In genomic region chr12:26113853-26114719, GRCh38 we compare ENCODE assay signal across 8 cellular contexts. TPM values are rescaled to one million over a fixed set of nuclear protein-coding genes. Genes with fewer than 3 reads are reported as not detected.
DNase-seq lines count a peak whose midpoint lies in the region; ATAC-seq and TF ChIP-seq lines count a peak whose summit lies in the region.

No MANE protein-coding gene starts in this region.

- H3K36me3 ChIP-seq in GM23338 (ENCODE audit: insufficient read depth) (no peaks in the 10 kb centered on the region), vagina (no peaks in the 10 kb centered on the region)

- TF ChIP-seq CTCF in GM23338 (conservative IDR thresholded peaks at IDR 0.05; ENCODE audit: low read depth in 2 of 2) (peak in 1 of 2 experiments; percentile 3; a peak in 1 of 4 replicates), LNCAP (IDR thresholded peaks at IDR 0.05) (0 out of 2 replicates have a peak, but pooled peaks have one; percentile 12), astrocyte of the cerebellum (IDR thresholded peaks at IDR 0.05; ENCODE audit: low read depth, low read length, missing control alignments) (peak; percentile 45), vagina (IDR thresholded peaks at IDR 0.05) (peak in 1 of 3 experiments; percentile 28)

- intact Hi-C loops in vagina (cut with DNase I): no loop called here

- H3K4me1 ChIP-seq in GM23338 (ENCODE audit: insufficient read depth) (peaks cover 50% of the 10 kb centered on the region), vagina (peaks cover 40% of the 10 kb centered on the region)

- H3K9me3 Mint-ChIP-seq in GM23338: no peaks in the 10 kb centered on the region

- no peaks in the 10 kb centered on the region for H4K20me1 ChIP-seq in GM23338 (replicated peaks; ENCODE audit: insufficient read depth)

- no peaks in the 10 kb centered on the region; the same call in 1 of the 2 replicates for H3F3A ChIP-seq in GM23338 (replicated peaks; ENCODE audit: low read depth)

- peak overlapping the region; percentile 86 for H3K27ac Mint-ChIP-seq in GM23338

- no peaks in the 10 kb centered on the region for H3K9me2 ChIP-seq in GM23338 (ENCODE audit: insufficient read depth)

- H3K36me3 Mint-ChIP-seq in GM23338 (ENCODE audit: low read depth): no peaks in the 10 kb centered on the region; the same call in 2 of the 3 replicates

- H3K4me2 ChIP-seq in GM23338: peak overlapping the region; percentile 80

- peaks cover 23% of the 10 kb centered on the region for H3K27me3 Mint-ChIP-seq in GM23338 (ENCODE audit: insufficient read depth, low read depth, poor library complexity)

- peak in 1 of 2 donors; percentile 76 for TF ChIP-seq POLR2A in vagina (IDR thresholded peaks at IDR 0.05)

- peak overlapping the region; percentile 68 for H3K27ac ChIP-seq in GM23338 (ENCODE audit: low read depth)
- H3K27ac ChIP-seq in vagina: peak overlapping the region; percentile 90

- H2AFZ ChIP-seq in GM23338: peak overlapping the region; percentile 39; the same call in 1 of the 2 replicates

- H3K4me1 Mint-ChIP-seq in GM23338: peaks cover 62% of the 10 kb centered on the region

- H3K4me3 ChIP-seq in GM23338 (peak overlapping the region; percentile 53), astrocyte of the cerebellum (ENCODE audit: low read depth, low read length) (peak overlapping the region; percentile 53), vagina (peak overlapping the region; percentile 52)

- peaks cover 27% of the 10 kb centered on the region for H3K27me3 ChIP-seq in GM23338 (ENCODE audit: insufficient read depth)
- H3K27me3 ChIP-seq in vagina: no peaks in the 10 kb centered on the region

- peak; percentile 97 for DNase-seq in GM03348 (ENCODE audit: low spot score)
- peak; percentile 92 for DNase-seq in GM23338 (ENCODE audit: low spot score)
- DNase-seq in T-helper 2 cell: peak in 4 of 5 experiments; percentile 30 to 82 (median 58)
- no peak for DNase-seq in astrocyte of the cerebellum (ENCODE audit: low read depth)
- DNase-seq in hepatic stellate cell (ENCODE audit: low spot score): peak; percentile 90
- peak; percentile 92 for DNase-seq in putamen (ENCODE audit: low spot score)
- peak in 1 of 2 donors; percentile 98 for DNase-seq in vagina (ENCODE audit: extremely low spot score in 2 of 2)

- ATAC-seq in GM23338: peak; percentile 81

- H3K9me3 ChIP-seq in vagina: no peaks in the 10 kb centered on the region

- H3K4me3 Mint-ChIP-seq in GM23338: peak overlapping the region; percentile 80

- no peaks in the 10 kb centered on the region for H3K79me2 ChIP-seq in GM23338 (replicated peaks; ENCODE audit: insufficient read depth)

- in situ Hi-C loops in astrocyte of the cerebellum (cut with HindIII; ENCODE audit: low sequenced_read_pairs): loop anchor here (25.0 kb wide), 1 partner anchor 523 kb away; no protein-coding TSS in a partner anchor

TF ChIP-seq in GM23338, 12 proteins besides CTCF, POLR2A, EP300 and RAD21:
- peak; percentile 37; the same call in 1 of the 2 replicates for TF ChIP-seq POLR2AphosphoS5 (IDR thresholded peaks at IDR 0.05; ENCODE audit: low read depth)
- no peak for TF ChIP-seq ZNF462 (CRISPR knock-in tag; IDR thresholded peaks at IDR 0.05)
- no peak for TF ChIP-seq REST (IDR thresholded peaks at IDR 0.05; ENCODE audit: unreplicated experiment)
TF ChIP-seq in GM23338: peak in this region for 1.

RNA-seq across cellular contexts. Expression of gene BHLHE41, which starts 10.8 kb away (rescaled TPM):
- 1.6 and 3.7 TPM in 2 replicates for total RNA-seq in GM23338 (2014; rRNA removed; shearing (Covaris generic))
- 2.9 and 3.3 TPM in 2 replicates for polyA plus RNA-seq in GM23338 (2016; fragmentation: Nextera tagmentation; extraction: Ambion mirVana)
- total RNA-seq in vagina: 2.9 TPM
